ENCODE assay signal across 18 cellular contexts in genomic region chr13:76725211-76725610, GRCh38.
DNase-seq lines count a peak whose midpoint lies in the region; ATAC-seq and TF ChIP-seq lines count a peak whose summit lies in the region.
"Had no signal": no experiment of that assay in that cellular context is flagged by ENCODE, and none has a peak within 500 bp of the region (broad histone marks: within the 10 kb centered on the region; RNA-seq: fewer than 3 reads in every experiment).

No MANE protein-coding gene starts in this region.

- no peak overlapping the region for H3K27ac ChIP-seq in fibroblast of lung (ENCODE audit: insufficient read depth, low read length)
- H3K27ac ChIP-seq in osteoblast (ENCODE audit: low read depth, low read length), result peak overlapping the region; percentile 75
- H3K27ac ChIP-seq in lower lobe of right lung, result no peak overlapping the region
- H3K27ac ChIP-seq in upper lobe of left lung, result no peak overlapping the region
- H3K27ac ChIP-seq: coronary artery had no signal

- H3K4me1 ChIP-seq in fibroblast of lung (ENCODE audit: control insufficient read depth, extremely low read depth, insufficient read depth, low read length) (peaks cover 5% of the 10 kb centered on the region), osteoblast (ENCODE audit: insufficient read depth, low read length) (peaks cover 30% of the 10 kb centered on the region), lower lobe of right lung (peaks cover 26% of the 10 kb centered on the region), upper lobe of left lung (peaks cover 19 to 27% (median 21%) of the 10 kb centered on the region in 4 donors)

- no peaks in the 10 kb centered on the region for H3K9me3 ChIP-seq in fibroblast of lung (ENCODE audit: control insufficient read depth, insufficient read depth, low read depth, low read length)
- no peaks in the 10 kb centered on the region for H3K9me3 ChIP-seq in osteoblast (ENCODE audit: low read depth, low read length)
- H3K9me3 ChIP-seq in lower lobe of right lung, result no peaks in the 10 kb centered on the region
- no peaks in the 10 kb centered on the region for H3K9me3 ChIP-seq in upper lobe of left lung

- H4K20me1 ChIP-seq in fibroblast of lung (ENCODE audit: control insufficient read depth, extremely low read depth, insufficient read depth, low read length) (no peaks in the 10 kb centered on the region), osteoblast (ENCODE audit: insufficient read depth, low read length) (no peaks in the 10 kb centered on the region)

- no peak for TF ChIP-seq EP300 in upper lobe of left lung (IDR thresholded peaks at IDR 0.05)

- H3K36me3 ChIP-seq in fibroblast of lung (ENCODE audit: control insufficient read depth, insufficient read depth, low read length) (no peaks in the 10 kb centered on the region), osteoblast (ENCODE audit: insufficient read depth, low read length) (no peaks in the 10 kb centered on the region), lower lobe of right lung (no peaks in the 10 kb centered on the region), upper lobe of left lung (no peaks in the 10 kb centered on the region)

- DNase-seq in AG20443 (ENCODE audit: low spot score) (peak; percentile 43), fibroblast of lung (ENCODE audit: low read depth in 2 of 2) (peak; percentile 44 to 48), osteoblast (ENCODE audit: insufficient read length, low spot score, missing footprints) (peak; percentile 31), NCI-H2171 treated with DMSO at 0.1 percent for 48 hours (lab: John Stamatoyannopoulos, UW) (no peak), lower lobe of right lung (no peak), upper lobe of left lung (no peak)
- DNase-seq: amygdala; Caco-2; GOT3; NCI-H146; posterior cingulate gyrus; SIG-M5; stimulated activated CD4-positive, alpha-beta T cell treated with anti-CD3 and anti-CD28 coated beads, Interleukin-2, amount 100 ng/mL, for 24 hours had no signal

- ATAC-seq in SK-N-SH treated with all-trans-retinoic acid at 6 μM for 48 hours (peak; percentile 22; the same call in 2 of the 3 replicates), HG03175 (IDR thresholded peaks at IDR 0.05; ENCODE audit: unreplicated experiment) (no peak), lower lobe of right lung (no peak), upper lobe of left lung (ENCODE audit: low FRiP score in 2 of 2) (no peak)
- ATAC-seq: activated CD4-positive, CD25-positive, alpha-beta regulatory T cell treated with anti-CD3 and anti-CD28 coated beads, Interleukin-2, amount 50 U/mL, for 24 hours; esophagus mucosa had no signal

- H3K4me3 ChIP-seq in fibroblast of lung (replicated peaks in 1 of 4; ENCODE audit: control extremely low read depth in 1 of 4, insufficient read depth in 1 of 4, low read depth in 3 of 4, low read length in 4 of 4), result no peak overlapping the region
- H3K4me3 ChIP-seq in osteoblast (ENCODE audit: insufficient read depth, low read length), result no peak overlapping the region
- H3K4me3 ChIP-seq in lower lobe of right lung, result no peak overlapping the region
- H3K4me3 ChIP-seq in upper lobe of left lung, result no peak overlapping the region
- H3K4me3 ChIP-seq: coronary artery had no signal

- H2AFZ ChIP-seq in fibroblast of lung (ENCODE audit: low read length) (no peak overlapping the region), osteoblast (ENCODE audit: low read length) (no peak overlapping the region)

- no peak overlapping the region for H3K4me2 ChIP-seq in fibroblast of lung (ENCODE audit: extremely low read depth, insufficient read depth, low read length)
- H3K4me2 ChIP-seq in osteoblast (ENCODE audit: insufficient read depth, low read length), result no peak overlapping the region

- intact Hi-C loops in lower lobe of right lung (cut with DNase I), result no loop called here

- no peaks in the 10 kb centered on the region for H3K27me3 ChIP-seq in fibroblast of lung (ENCODE audit: control insufficient read depth, insufficient read depth, low read length)
- H3K27me3 ChIP-seq in osteoblast (ENCODE audit: insufficient read depth, low read length), result no peaks in the 10 kb centered on the region
- H3K27me3 ChIP-seq in lower lobe of right lung (ENCODE audit: low read depth), result no peaks in the 10 kb centered on the region
- H3K27me3 ChIP-seq in upper lobe of left lung, result no peaks in the 10 kb centered on the region

- H3K79me2 ChIP-seq in fibroblast of lung (ENCODE audit: control insufficient read depth, insufficient read depth, low read length), result no peaks in the 10 kb centered on the region
- H3K79me2 ChIP-seq in osteoblast (ENCODE audit: insufficient read depth, low read length), result no peaks in the 10 kb centered on the region

- TF ChIP-seq CTCF in fibroblast of lung (conservative IDR thresholded peaks at IDR 0.05 in 1 of 2, IDR thresholded peaks at IDR 0.05 in 1 of 2; ENCODE audit: low read depth in 1 of 2, low read length in 2 of 2) (no peak), osteoblast (IDR thresholded peaks at IDR 0.05; ENCODE audit: extremely low read depth, low read depth, low read length) (no peak), lower lobe of right lung (IDR thresholded peaks at IDR 0.05) (no peak), upper lobe of left lung (IDR thresholded peaks at IDR 0.05) (no peak)

- H3K9ac ChIP-seq in fibroblast of lung (ENCODE audit: insufficient read depth, low read length), result no peak overlapping the region

- TF ChIP-seq POLR2A in upper lobe of left lung (IDR thresholded peaks at IDR 0.05), result no peak

- 0% methylated on average over 1 of the region's 1 CpG for WGBS in upper lobe of left lung, 2 donors

TF ChIP-seq in SK-N-SH treated with all-trans-retinoic acid at 6 μM for 48 hours, 23 proteins besides CTCF, POLR2A, EP300 and RAD21 (continues in another document):
- TF ChIP-seq CREB5 (CRISPR knock-in tag; IDR thresholded peaks at IDR 0.05; ENCODE audit: low read depth) (no peak), ISL1 (CRISPR knock-in tag; IDR thresholded peaks at IDR 0.05) (no peak), ZNF8 (CRISPR knock-in tag; IDR thresholded peaks at IDR 0.05) (no peak), ZC3H10 (CRISPR knock-in tag; IDR thresholded peaks at IDR 0.05) (no peak), POU6F1 (CRISPR knock-in tag; IDR thresholded peaks at IDR 0.05; ENCODE audit: borderline replicate concordance, low read depth) (no peak), GLIS3 (CRISPR knock-in tag; IDR thresholded peaks at IDR 0.05) (no peak), OSR1 (CRISPR knock-in tag; IDR thresholded peaks at IDR 0.05) (no peak), CSDC2 (CRISPR knock-in tag; IDR thresholded peaks at IDR 0.05) (no peak), PPARA (CRISPR knock-in tag; IDR thresholded peaks at IDR 0.05; ENCODE audit: borderline replicate concordance) (no peak), SNAI2 (CRISPR knock-in tag; IDR thresholded peaks at IDR 0.05) (no peak), ZFP30 (CRISPR knock-in tag; IDR thresholded peaks at IDR 0.05) (no peak), TSHZ2 (CRISPR knock-in tag; IDR thresholded peaks at IDR 0.05) (no peak), ZNF70 (CRISPR knock-in tag; IDR thresholded peaks at IDR 0.05) (no peak)

Comparison
In these comparisons a context has a peak if more than half of its experiments do, and no peak if none do; other contexts are left out.
1. DNase-seq: peak in AG20443 (single experiment), fibroblast of lung (2 of 2) and osteoblast (single experiment); none in NCI-H2171 treated with DMSO at 0.1 percent for 48 hours (single experiment), lower lobe of right lung (single experiment) and upper lobe of left lung (0 of 2).